ENCODE assay signal across 2 cellular contexts in genomic region chr16:82034981-82035612, GRCh38.
TF ChIP-seq lines count a peak whose summit lies in the region.

TSS of gene HSD17B2 (plus strand) at chr16:82035253. CDS start at chr16:82035425, 172 bp downstream.

TF ChIP-seq in SK-N-SH treated with all-trans-retinoic acid at 6 μM for 48 hours, 23 proteins besides CTCF, POLR2A, EP300 and RAD21 (continued from another document):
- TF ChIP-seq POU6F1 (CRISPR knock-in tag; IDR thresholded peaks at IDR 0.05; ENCODE audit: borderline replicate concordance, low read depth) (no peak), TOX (CRISPR knock-in tag; IDR thresholded peaks at IDR 0.05; ENCODE audit: borderline replicate concordance) (no peak), ZNF565 (CRISPR knock-in tag; conservative IDR thresholded peaks at IDR 0.05; ENCODE audit: low read depth) (no peak), SNAI2 (CRISPR knock-in tag; IDR thresholded peaks at IDR 0.05) (no peak), ZNF8 (CRISPR knock-in tag; IDR thresholded peaks at IDR 0.05) (no peak), TCF4 (CRISPR knock-in tag; IDR thresholded peaks at IDR 0.05; ENCODE audit: borderline replicate concordance) (no peak), PPARA (CRISPR knock-in tag; IDR thresholded peaks at IDR 0.05; ENCODE audit: borderline replicate concordance) (no peak), CREB5 (CRISPR knock-in tag; IDR thresholded peaks at IDR 0.05; ENCODE audit: low read depth) (no peak), BACH2 (CRISPR knock-in tag; IDR thresholded peaks at IDR 0.05; ENCODE audit: borderline replicate concordance) (no peak), ESRRG (CRISPR knock-in tag; IDR thresholded peaks at IDR 0.05) (no peak), ZFP3 (CRISPR knock-in tag; IDR thresholded peaks at IDR 0.05) (no peak), ISL1 (CRISPR knock-in tag; IDR thresholded peaks at IDR 0.05) (no peak), CSDC2 (CRISPR knock-in tag; IDR thresholded peaks at IDR 0.05) (no peak)

TF ChIP-seq in liver, 16 proteins besides CTCF, POLR2A, EP300 and RAD21 (continued from another document):
- peak; percentile 19 for TF ChIP-seq TAF1 (conservative IDR thresholded peaks at IDR 0.05)
- TF ChIP-seq MAX (IDR thresholded peaks at IDR 0.05) = peak; percentile 53
- TF ChIP-seq YY1 (IDR thresholded peaks at IDR 0.05) = peak; percentile 52
- TF ChIP-seq JUND (IDR thresholded peaks at IDR 0.05) = peak in 1 of 2 donors; percentile 79
- peak in 1 of 2 donors; percentile 33 for TF ChIP-seq EGR1 (IDR thresholded peaks at IDR 0.05; ENCODE audit: low read depth in 2 of 2)
- no peak for TF ChIP-seq ZBTB33 (IDR thresholded peaks at IDR 0.05)
- peak; percentile 36 for TF ChIP-seq SP1 (IDR thresholded peaks at IDR 0.05)
- TF ChIP-seq HNF4A (conservative IDR thresholded peaks at IDR 0.05) = peak; percentile 31 to 72
- no peak for TF ChIP-seq FOXA2 (IDR thresholded peaks at IDR 0.05)
- peak; percentile 50 to 81 for TF ChIP-seq RXRA (IDR thresholded peaks at IDR 0.05)
- no peak for TF ChIP-seq NR2F2 (IDR thresholded peaks at IDR 0.05)
